In genomic region chr4:2800691-2801596, GRCh38 we compare ENCODE assay signal across 2 cellular contexts.
TF ChIP-seq lines count a peak whose summit lies in the region.

No MANE protein-coding gene starts in this region.

TF ChIP-seq in A549, 52 proteins besides CTCF, POLR2A, EP300 and RAD21:
- TF ChIP-seq PHF8 (IDR thresholded peaks at IDR 0.05; ENCODE audit: borderline replicate concordance, low read depth) (no peak), FOSL2 (IDR thresholded peaks at IDR 0.05) (no peak), FOSL2 (CRISPR knock-in tag; IDR thresholded peaks at IDR 0.05) (peak; percentile 40; the same call in 1 of the 2 replicates)

TF ChIP-seq in GM12878, 131 proteins besides CTCF, POLR2A, EP300 and RAD21 (continues in another document):
- TF ChIP-seq ATF7 (IDR thresholded peaks at IDR 0.05; ENCODE audit: low read depth) = peak; percentile 50
- TF ChIP-seq YY1 (IDR thresholded peaks at IDR 0.05; ENCODE audit: low read depth, low read length) = no peak
- TF ChIP-seq DPF2 (IDR thresholded peaks at IDR 0.05) = peak; percentile 85
- no peak for TF ChIP-seq HCFC1 (IDR thresholded peaks at IDR 0.05; ENCODE audit: low read length)
- TF ChIP-seq BCLAF1 (IDR thresholded peaks at IDR 0.05) = no peak
- TF ChIP-seq EED (IDR thresholded peaks at IDR 0.05; ENCODE audit: low read depth) = peak; percentile 92
- no peak for TF ChIP-seq RBBP5 (conservative IDR thresholded peaks at IDR 0.05)
- TF ChIP-seq GATAD2B (conservative IDR thresholded peaks at IDR 0.05; ENCODE audit: low read depth) = peak; percentile 89
- no peak for TF ChIP-seq NFYA (IDR thresholded peaks at IDR 0.05; ENCODE audit: borderline replicate concordance, low read depth, low read length)
- TF ChIP-seq RCOR1 (conservative IDR thresholded peaks at IDR 0.05; ENCODE audit: low read depth, low read length) = no peak
- no peak for TF ChIP-seq BCL11A (IDR thresholded peaks at IDR 0.05; ENCODE audit: low read depth, low read length)
- peak; percentile 91 for TF ChIP-seq IKZF1 (conservative IDR thresholded peaks at IDR 0.05)
- TF ChIP-seq, protein P1, sequence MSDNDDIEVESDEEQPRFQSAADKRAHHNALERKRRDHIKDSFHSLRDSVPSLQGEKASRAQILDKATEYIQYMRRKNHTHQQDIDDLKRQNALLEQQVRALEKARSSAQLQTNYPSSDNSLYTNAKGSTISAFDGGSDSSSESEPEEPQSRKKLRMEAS (IDR thresholded peaks at IDR 0.05; ENCODE audit: low read depth, low read length) = no peak
- no peak for TF ChIP-seq SMAD5 (IDR thresholded peaks at IDR 0.05; ENCODE audit: low read depth)
- no peak for TF ChIP-seq GABPA (IDR thresholded peaks at IDR 0.05; ENCODE audit: low read depth)
- 0 out of 4 replicates have a peak, but pooled peaks of 1 of the 2 experiments have one; percentile 53 for TF ChIP-seq ETV6 (conservative IDR thresholded peaks at IDR 0.05 in 1 of 2, IDR thresholded peaks at IDR 0.05 in 1 of 2; ENCODE audit: borderline replicate concordance in 1 of 2, low read depth in 1 of 2)
- no peak for TF ChIP-seq YBX1 (IDR thresholded peaks at IDR 0.05)
- no peak for TF ChIP-seq BRCA1 (IDR thresholded peaks at IDR 0.05; ENCODE audit: low read depth, low read length)
- TF ChIP-seq RAD51 (IDR thresholded peaks at IDR 0.05) = no peak
- TF ChIP-seq FOS (IDR thresholded peaks at IDR 0.05; ENCODE audit: borderline replicate concordance, extremely low read depth, insufficient read length) = no peak
- TF ChIP-seq TCF7 (IDR thresholded peaks at IDR 0.05; ENCODE audit: borderline replicate concordance) = no peak
- no peak for TF ChIP-seq IRF3 (IDR thresholded peaks at IDR 0.05)
- no peak for TF ChIP-seq PKNOX1 (IDR thresholded peaks at IDR 0.05)
- peak; percentile 34 to 36; a peak in 1 of 4 replicates for TF ChIP-seq BHLHE40 (IDR thresholded peaks at IDR 0.05; ENCODE audit: borderline replicate concordance in 1 of 2, low read depth in 2 of 2, low read length in 1 of 2)
- TF ChIP-seq, protein P2, sequence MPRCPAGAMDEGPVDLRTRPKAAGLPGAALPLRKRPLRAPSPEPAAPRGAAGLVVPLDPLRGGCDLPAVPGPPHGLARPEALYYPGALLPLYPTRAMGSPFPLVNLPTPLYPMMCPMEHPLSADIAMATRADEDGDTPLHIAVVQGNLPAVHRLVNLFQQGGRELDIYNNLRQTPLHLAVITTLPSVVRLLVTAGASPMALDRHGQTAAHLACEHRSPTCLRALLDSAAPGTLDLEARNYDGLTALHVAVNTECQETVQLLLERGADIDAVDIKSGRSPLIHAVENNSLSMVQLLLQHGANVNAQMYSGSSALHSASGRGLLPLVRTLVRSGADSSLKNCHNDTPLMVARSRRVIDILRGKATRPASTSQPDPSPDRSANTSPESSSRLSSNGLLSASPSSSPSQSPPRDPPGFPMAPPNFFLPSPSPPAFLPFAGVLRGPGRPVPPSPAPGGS (IDR thresholded peaks at IDR 0.05; ENCODE audit: borderline replicate concordance, insufficient read depth, low read depth, low read length, poor library complexity, severe bottlenecking) = peak; percentile 69
- peak; percentile 59 for TF ChIP-seq RELB (IDR thresholded peaks at IDR 0.05; ENCODE audit: low read depth)
- TF ChIP-seq IKZF2 (IDR thresholded peaks at IDR 0.05) = peak; percentile 68 to 81; a peak in 3 of 4 replicates
- TF ChIP-seq POLR2AphosphoS5 (IDR thresholded peaks at IDR 0.05; ENCODE audit: low read length) = peak; percentile 47; the same call in 1 of the 2 replicates
- TF ChIP-seq FOXM1 (IDR thresholded peaks at IDR 0.05; ENCODE audit: low read depth, low read length) = no peak
- TF ChIP-seq SPI1 (IDR thresholded peaks at IDR 0.05; ENCODE audit: borderline replicate concordance, insufficient read depth, low read depth, low read length) = peak; percentile 74
- TF ChIP-seq NR2F1 (conservative IDR thresholded peaks at IDR 0.05) = peak; percentile 25; the same call in 1 of the 2 replicates
- TF ChIP-seq, protein P3, sequence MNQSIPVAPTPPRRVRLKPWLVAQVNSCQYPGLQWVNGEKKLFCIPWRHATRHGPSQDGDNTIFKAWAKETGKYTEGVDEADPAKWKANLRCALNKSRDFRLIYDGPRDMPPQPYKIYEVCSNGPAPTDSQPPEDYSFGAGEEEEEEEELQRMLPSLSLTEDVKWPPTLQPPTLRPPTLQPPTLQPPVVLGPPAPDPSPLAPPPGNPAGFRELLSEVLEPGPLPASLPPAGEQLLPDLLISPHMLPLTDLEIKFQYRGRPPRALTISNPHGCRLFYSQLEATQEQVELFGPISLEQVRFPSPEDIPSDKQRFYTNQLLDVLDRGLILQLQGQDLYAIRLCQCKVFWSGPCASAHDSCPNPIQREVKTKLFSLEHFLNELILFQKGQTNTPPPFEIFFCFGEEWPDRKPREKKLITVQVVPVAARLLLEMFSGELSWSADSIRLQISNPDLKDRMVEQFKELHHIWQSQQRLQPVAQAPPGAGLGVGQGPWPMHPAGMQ (IDR thresholded peaks at IDR 0.05; ENCODE audit: borderline replicate concordance) = no peak
- no peak for TF ChIP-seq RB1 (IDR thresholded peaks at IDR 0.05; ENCODE audit: borderline replicate concordance)
- no peak for TF ChIP-seq SREBF2 (IDR thresholded peaks at IDR 0.05; ENCODE audit: low read length)
- peak; percentile 37; the same call in 1 of the 2 replicates for TF ChIP-seq JUND (IDR thresholded peaks at IDR 0.05; ENCODE audit: low read depth, low read length)
- peak; percentile 55; the same call in 1 of the 2 replicates for TF ChIP-seq PAX5 (IDR thresholded peaks at IDR 0.05; ENCODE audit: borderline replicate concordance, low read depth, low read length)
- no peak for TF ChIP-seq CHD4 (IDR thresholded peaks at IDR 0.05)
- no peak for TF ChIP-seq SMARCA5 (IDR thresholded peaks at IDR 0.05)
- peak; percentile 11 for TF ChIP-seq SP1 (IDR thresholded peaks at IDR 0.05; ENCODE audit: low read depth, low read length)
- TF ChIP-seq HDGF (IDR thresholded peaks at IDR 0.05) = 0 out of 2 replicates have a peak, but pooled peaks have one; percentile 16
- TF ChIP-seq, protein P4, sequence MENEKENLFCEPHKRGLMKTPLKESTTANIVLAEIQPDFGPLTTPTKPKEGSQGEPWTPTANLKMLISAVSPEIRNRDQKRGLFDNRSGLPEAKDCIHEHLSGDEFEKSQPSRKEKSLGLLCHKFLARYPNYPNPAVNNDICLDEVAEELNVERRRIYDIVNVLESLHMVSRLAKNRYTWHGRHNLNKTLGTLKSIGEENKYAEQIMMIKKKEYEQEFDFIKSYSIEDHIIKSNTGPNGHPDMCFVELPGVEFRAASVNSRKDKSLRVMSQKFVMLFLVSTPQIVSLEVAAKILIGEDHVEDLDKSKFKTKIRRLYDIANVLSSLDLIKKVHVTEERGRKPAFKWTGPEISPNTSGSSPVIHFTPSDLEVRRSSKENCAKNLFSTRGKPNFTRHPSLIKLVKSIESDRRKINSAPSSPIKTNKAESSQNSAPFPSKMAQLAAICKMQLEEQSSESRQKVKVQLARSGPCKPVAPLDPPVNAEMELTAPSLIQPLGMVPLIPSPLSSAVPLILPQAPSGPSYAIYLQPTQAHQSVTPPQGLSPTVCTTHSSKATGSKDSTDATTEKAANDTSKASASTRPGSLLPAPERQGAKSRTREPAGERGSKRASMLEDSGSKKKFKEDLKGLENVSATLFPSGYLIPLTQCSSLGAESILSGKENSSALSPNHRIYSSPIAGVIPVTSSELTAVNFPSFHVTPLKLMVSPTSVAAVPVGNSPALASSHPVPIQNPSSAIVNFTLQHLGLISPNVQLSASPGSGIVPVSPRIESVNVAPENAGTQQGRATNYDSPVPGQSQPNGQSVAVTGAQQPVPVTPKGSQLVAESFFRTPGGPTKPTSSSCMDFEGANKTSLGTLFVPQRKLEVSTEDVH (IDR thresholded peaks at IDR 0.05; ENCODE audit: low read depth, partially characterized antibody) = no peak
- TF ChIP-seq MEF2A (IDR thresholded peaks at IDR 0.05; ENCODE audit: insufficient read depth, low read depth, low read length) = no peak
- TF ChIP-seq SMC3 (IDR thresholded peaks at IDR 0.05; ENCODE audit: borderline replicate concordance, low read length) = no peak
- no peak for TF ChIP-seq RUNX3 (IDR thresholded peaks at IDR 0.05; ENCODE audit: low read length)
- TF ChIP-seq, protein P5, sequence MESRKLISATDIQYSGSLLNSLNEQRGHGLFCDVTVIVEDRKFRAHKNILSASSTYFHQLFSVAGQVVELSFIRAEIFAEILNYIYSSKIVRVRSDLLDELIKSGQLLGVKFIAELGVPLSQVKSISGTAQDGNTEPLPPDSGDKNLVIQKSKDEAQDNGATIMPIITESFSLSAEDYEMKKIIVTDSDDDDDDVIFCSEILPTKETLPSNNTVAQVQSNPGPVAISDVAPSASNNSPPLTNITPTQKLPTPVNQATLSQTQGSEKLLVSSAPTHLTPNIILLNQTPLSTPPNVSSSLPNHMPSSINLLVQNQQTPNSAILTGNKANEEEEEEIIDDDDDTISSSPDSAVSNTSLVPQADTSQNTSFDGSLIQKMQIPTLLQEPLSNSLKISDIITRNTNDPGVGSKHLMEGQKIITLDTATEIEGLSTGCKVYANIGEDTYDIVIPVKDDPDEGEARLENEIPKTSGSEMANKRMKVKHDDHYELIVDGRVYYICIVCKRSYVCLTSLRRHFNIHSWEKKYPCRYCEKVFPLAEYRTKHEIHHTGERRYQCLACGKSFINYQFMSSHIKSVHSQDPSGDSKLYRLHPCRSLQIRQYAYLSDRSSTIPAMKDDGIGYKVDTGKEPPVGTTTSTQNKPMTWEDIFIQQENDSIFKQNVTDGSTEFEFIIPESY (IDR thresholded peaks at IDR 0.05) = no peak
- TF ChIP-seq CEBPZ (IDR thresholded peaks at IDR 0.05; ENCODE audit: low read depth, low read length) = no peak
